In genomic region chr2:69741281-69742169, GRCh38 we compare ENCODE assay signal across 8 cellular contexts. TPM values are rescaled to one million over a fixed set of nuclear protein-coding genes. Genes with fewer than 3 reads are reported as not detected.
DNase-seq lines count a peak whose midpoint lies in the region; ATAC-seq, FAIRE-seq and TF ChIP-seq lines count a peak whose summit lies in the region.

Gene ANXA4, plus strand, starts transcription at chr2:69742134. Its CDS starts 39,432 bp downstream, at chr2:69781566.

- H3K27ac ChIP-seq in HL-60 (replicated peaks) = peak within 1 kb of the TSS; percentile 91
- H3K27ac ChIP-seq in RWPE1 = peak within 1 kb of the TSS; percentile 99
- H3K27ac ChIP-seq in tibial artery = peak within 1 kb of the TSS; percentile 99

- TSS peak; percentile 86 for BruUV-seq in Calu3 (replicated peaks; lab: Mats Ljungman, UMichigan)

- intact Hi-C loops in Calu3 (cut with micrococcal nuclease; ENCODE audit: unreplicated experiment) (loop anchor here (2.0 to 5.0 kb wide), 4 partner anchors 15 to 91 kb away; no protein-coding TSS in a partner anchor), tibial artery (cut with DNase I; ENCODE audit: low total_unique reads) (no loop called here)

- H3K4me3 Mint-ChIP-seq in Calu3 (ENCODE audit: low read depth, unreplicated experiment) = peak within 1 kb of the TSS; percentile 92

- H3K9me3 ChIP-seq in tibial artery = no peaks in the 10 kb centered on the region

- H3K27ac Mint-ChIP-seq in Calu3 (ENCODE audit: unreplicated experiment) = peak within 1 kb of the TSS; percentile 97

- DNase-seq in Calu3 (peak; percentile 93), HL-60 (ENCODE audit: low read depth in 1 of 2, low spot score in 1 of 2) (peak; percentile 61 to 85), RWPE1 (ENCODE audit: low spot score) (peak; percentile 90), activated gamma-delta T cell treated with Interleukin-2 at 50 U/mL for 16 hours (peak; percentile 47), frontal cortex (ENCODE audit: low spot score in 2 of 2) (peak; percentile 57 to 68), occipital lobe (lab: John Stamatoyannopoulos, UW) (peak; percentile 23), tibial artery (peak; percentile 89 to 93)

- H3K36me3 ChIP-seq in tibial artery = no peaks in the 10 kb centered on the region

- TF ChIP-seq CTCF in Calu3 (IDR thresholded peaks at IDR 0.05; ENCODE audit: unreplicated experiment) (no peak), HL-60 (IDR thresholded peaks at IDR 0.05; ENCODE audit: insufficient read depth, low read length) (no peak), RWPE1 (conservative IDR thresholded peaks at IDR 0.05; ENCODE audit: low read depth) (no peak), tibial artery (IDR thresholded peaks at IDR 0.05) (peak in 1 of 2 experiments; percentile 16)

- CTCF ChIA-PET in Calu3 (lab: Charles Lee) (interaction anchor here (0.7 to 3.6 kb wide), 8 partner anchors 8 to 75 kb away, joined by 3 to 18 read pairs (median 6); no protein-coding TSS in a partner anchor), RWPE1 (lab: Yijun Ruan, JAX) (interaction anchor here (0.5 to 0.8 kb wide), 2 partner anchors 16 to 885 kb away, joined by 3 to 4 read pairs; no protein-coding TSS in a partner anchor)

- H3K27me3 ChIP-seq in HL-60 (ENCODE audit: insufficient read depth, poor library complexity, severe bottlenecking) = no peaks in the 10 kb centered on the region
- no peaks in the 10 kb centered on the region for H3K27me3 ChIP-seq in tibial artery

- peaks cover 0 to 41% (median 22%) of the 10 kb centered on the region in 4 donors for H3K4me1 ChIP-seq in tibial artery

- H3K4me3 ChIP-seq in HL-60 (replicated peaks; ENCODE audit: insufficient read depth, low read length) (peak within 1 kb of the TSS; percentile 85), tibial artery (peak within 1 kb of the TSS; percentile 93 to 94)

- peaks cover 63% of the 10 kb centered on the region for H3K36me3 Mint-ChIP-seq in Calu3 (ENCODE audit: insufficient read depth, unreplicated experiment)

- peaks cover 28% of the 10 kb centered on the region for H3K4me1 Mint-ChIP-seq in Calu3 (ENCODE audit: low read depth, unreplicated experiment)

- H3K9me3 Mint-ChIP-seq in Calu3 (ENCODE audit: low read depth, unreplicated experiment) = no peaks in the 10 kb centered on the region

- ATAC-seq in GM19463 (IDR thresholded peaks at IDR 0.05; ENCODE audit: unreplicated experiment) = peak; percentile 85

- H3K27me3 Mint-ChIP-seq in Calu3 (ENCODE audit: unreplicated experiment) = no peaks in the 10 kb centered on the region

- no peak for FAIRE-seq in frontal cortex (lab: Jason Lieb, UNC)

- POLR2A ChIA-PET in RWPE1 (lab: Yijun Ruan, JAX; ENCODE audit: low non-redundant PET) = interaction anchor here (0.6 to 1.5 kb wide), 4 partner anchors 14 to 62 kb away, joined by 3 to 8 read pairs (median 4); no protein-coding TSS in a partner anchor

RNA-seq across cellular contexts. Expression of gene ANXA4, which starts in this region (rescaled TPM):
- 1,439 and 1,638 TPM in 2 replicates for total RNA-seq in Calu3 (2022)
- total RNA-seq in frontal cortex = 2.4 TPM
- total RNA-seq in occipital lobe = 3.4 TPM

Comparison
In these comparisons a context has a peak if more than half of its experiments do, and no peak if none do; other contexts are left out.
1. Peak in every context shown above with its lines: DNase-seq, ATAC-seq, H3K4me3 ChIP-seq and H3K27ac ChIP-seq.
2. RNA of gene ANXA4 (total RNA-seq): 1,439 to 1,638 TPM in Calu3; 3.4 TPM in occipital lobe (single experiment) and 2.4 TPM in frontal cortex (single experiment); every median in the first group is over 100 times any median in the second.
3. DNase-seq: peak in every context shown above with its lines; median percentile 93 in Calu3; 91 in tibial artery; 90 in RWPE1; 73 in HL-60; 62 in frontal cortex; 47 in activated gamma-delta T cell treated with Interleukin-2 at 50 U/mL for 16 hours; 23 in occipital lobe.